Comparison of ENCODE assay signal across 9 cellular contexts in genomic region chr7:150432915-150433892, GRCh38. TPM values are rescaled to one million over a fixed set of nuclear protein-coding genes. Genes with fewer than 3 reads are reported as not detected.
DNase-seq lines count a peak whose midpoint lies in the region; ATAC-seq and TF ChIP-seq lines count a peak whose summit lies in the region.
"Had no signal": no experiment of that assay in that cellular context is flagged by ENCODE, and none has a peak within 500 bp of the region (broad histone marks: within the 10 kb centered on the region; RNA-seq: fewer than 3 reads in every experiment).

No MANE protein-coding gene starts in this region.

- DNase-seq in colonic mucosa = peak; percentile 18
- DNase-seq in COR-L47 (lab: John Stamatoyannopoulos, UW) = no peak
- no peak for DNase-seq in NCI-H1930 (lab: John Stamatoyannopoulos, UW)
- DNase-seq in dorsolateral prefrontal cortex = no peak
- DNase-seq in NCI-H446 treated with DMSO at 0.1 percent for 48 hours (lab: John Stamatoyannopoulos, UW) = no peak

- TF ChIP-seq CTCF in colonic mucosa (IDR thresholded peaks at IDR 0.05) (no peak), dorsolateral prefrontal cortex (IDR thresholded peaks at IDR 0.05 in 54 of 56, conservative IDR thresholded peaks at IDR 0.05 in 2 of 56; ENCODE audit: low read depth in 1 of 56, partially characterized antibody in 56 of 56) (no peak)

- H3K27ac ChIP-seq in BLaER1 (no peak overlapping the region), colonic mucosa (no peak overlapping the region), dorsolateral prefrontal cortex (no peak overlapping the region)
- H3K27ac ChIP-seq: vagina had no signal

- H3K9me3 ChIP-seq in BLaER1 = no peaks in the 10 kb centered on the region
- H3K9me3 ChIP-seq in colonic mucosa = no peaks in the 10 kb centered on the region
- H3K9me3 ChIP-seq: vagina had no signal

- TF ChIP-seq POLR2A in GM18526 (IDR thresholded peaks at IDR 0.05; ENCODE audit: extremely low read depth, insufficient read length) = peak; percentile 63

- intact Hi-C loops in colonic mucosa (cut with DNase I) (loop anchor here (10.0 kb wide), 1 partner anchor 432 kb away; no protein-coding TSS in a partner anchor), dorsolateral prefrontal cortex (cut with DNase I) (no loop called here)

- H3K9ac ChIP-seq in BLaER1 (no peak overlapping the region), colonic mucosa (ENCODE audit: low read depth in 2 of 2, low read length in 2 of 2) (no peak overlapping the region)

- no peaks in the 10 kb centered on the region for H4K20me1 ChIP-seq in BLaER1

- no peak overlapping the region for H3K4me3 ChIP-seq in BLaER1
- no peak overlapping the region for H3K4me3 ChIP-seq in colonic mucosa
- H3K4me3 ChIP-seq in dorsolateral prefrontal cortex = peak overlapping the region in 1 of 59 donors; percentile 0
- H3K4me3 ChIP-seq: vagina had no signal

- H3K4me1 ChIP-seq in BLaER1 (peaks cover 81% of the 10 kb centered on the region), colonic mucosa (peaks cover 8% of the 10 kb centered on the region)

- H3K27me3 ChIP-seq in BLaER1 = no peaks in the 10 kb centered on the region
- H3K27me3 ChIP-seq in colonic mucosa = no peaks in the 10 kb centered on the region
- H3K27me3 ChIP-seq in dorsolateral prefrontal cortex = peaks cover 0 to 10% (median 0%) of the 10 kb centered on the region in 45 donors
- H3K27me3 ChIP-seq: vagina had no signal

- no peaks in the 10 kb centered on the region for H3K36me3 ChIP-seq in BLaER1
- H3K36me3 ChIP-seq in colonic mucosa = no peaks in the 10 kb centered on the region
- H3K36me3 ChIP-seq: vagina had no signal

- 0 out of 2 replicates have a peak overlapping the region, but pooled peaks have one; percentile 24 for H3K4me2 ChIP-seq in BLaER1

- ATAC-seq in HG03196 (IDR thresholded peaks at IDR 0.05; ENCODE audit: unreplicated experiment) = peak; percentile 20

RNA-seq across cellular contexts. Expression of gene GIMAP8, which starts 17.2 kb away (rescaled TPM):
- total RNA-seq in colonic mucosa (1 to 10 TPM; 3.4 to 4.5 TPM), dorsolateral prefrontal cortex (10 to 100 TPM in 1 of 120 experiments, 1 to 10 TPM in 119; 1.6 to 10.3 (median 3.5) TPM)

RNA-seq across cellular contexts. Expression of gene ZNF775, which starts 54.1 kb away (rescaled TPM):
- total RNA-seq in colonic mucosa (10 to 100 TPM; 11.0 to 11.3 TPM), dorsolateral prefrontal cortex (10 to 100 TPM in 91 of 120 experiments, 1 to 10 TPM in 29; 6.0 to 19.8 (median 12.1) TPM)
